Comparison of ENCODE assay signal across 9 cellular contexts in genomic region chr12:53049582-53050318, GRCh38. TPM values are rescaled to one million over a fixed set of nuclear protein-coding genes. Genes with fewer than 3 reads are reported as not detected.
DNase-seq lines count a peak whose midpoint lies in the region; ATAC-seq and TF ChIP-seq lines count a peak whose summit lies in the region.
"Had no signal": no experiment of that assay in that cellular context is flagged by ENCODE, and none has a peak within 500 bp of the region (broad histone marks: within the 10 kb centered on the region; RNA-seq: fewer than 3 reads in every experiment).

TSS of gene TNS2 (plus strand) at chr12:53050065. CDS start at chr12:53050186, 121 bp downstream.

- H3K36me3 ChIP-seq in HAP-1 (replicated peaks) (no peaks in the 10 kb centered on the region), adrenal gland (replicated peaks in 1 of 2) (no peaks in the 10 kb centered on the region)

- ATAC-seq in left cardiac atrium, result peak; percentile 8 to 18
- no peak for ATAC-seq in GM18861 (IDR thresholded peaks at IDR 0.05; ENCODE audit: unreplicated experiment)
- ATAC-seq: GM12878 had no signal

- H3K4me1 ChIP-seq in HAP-1, result peaks cover 30% of the 10 kb centered on the region
- H3K4me1 ChIP-seq in adrenal gland (replicated peaks in 1 of 2), result peaks cover 76 to 86% of the 10 kb centered on the region in 2 donors

- H3K4me3 ChIP-seq in HAP-1 (no peak within 1 kb of the TSS), adrenal gland (peak within 1 kb of the TSS in 3 of 4 donors; percentile 46 to 75 (median 46))
- H3K4me3 ChIP-seq: GM12878 had no signal

- peak within 1 kb of the TSS; percentile 75 to 99 (median 96) for H3K27ac ChIP-seq in adrenal gland

- intact Hi-C loops in adrenal gland (cut with DNase I) (no loop called here), left cardiac atrium (cut with DNase I) (no loop called here), posterior vena cava (cut with DNase I) (no loop called here)

- H3K27me3 ChIP-seq in HAP-1 (ENCODE audit: low read depth) (no peaks in the 10 kb centered on the region), adrenal gland (no peaks in the 10 kb centered on the region)

- in situ Hi-C loops in HAP-1 (cut with MboI; ENCODE audit: low sequenced_read_pairs), result no loop called here

- DNase-seq in A172 (ENCODE audit: low spot score) (peak; percentile 74), HAP-1 (ENCODE audit: low spot score in 2 of 2) (peak; percentile 11 to 65), adrenal gland (peak; percentile 65 to 88 (median 80)), left cardiac atrium (peak; percentile 90), posterior vena cava (ENCODE audit: low spot score) (peak; percentile 93), NCI-H345 treated with DMSO at 0.1 percent for 48 hours (lab: John Stamatoyannopoulos, UW; ENCODE audit: unreplicated experiment) (no peak)
- DNase-seq in activated naive CD4-positive, alpha-beta T cell (lab: John Stamatoyannopoulos, UW), result no peak

- no peaks in the 10 kb centered on the region for H3K9me3 ChIP-seq in HAP-1
- H3K9me3 ChIP-seq in adrenal gland (replicated peaks in 1 of 3), result no peaks in the 10 kb centered on the region

- no peak for TF ChIP-seq CTCF in adrenal gland (IDR thresholded peaks at IDR 0.05)

- peak in 1 of 2 donors; percentile 75 for TF ChIP-seq POLR2A in adrenal gland (IDR thresholded peaks at IDR 0.05)

- 11 to 36% (median 21%) methylated on average over 6 to 19 of the region's 19 CpGs for WGBS in adrenal gland, 4 donors

RNA-seq across cellular contexts. Expression of gene TNS2, which starts in this region (rescaled TPM):
- 18.9 and 24.5 TPM in 2 replicates for total RNA-seq in A172 (2014; rRNA removed; shearing (Covaris generic))
- 100 to 1,000 TPM in 7 of 8 donors, 10 to 100 TPM in 1; 55.8 to 268 (median 175) TPM for total RNA-seq in adrenal gland
- 1,000 to 10,000 TPM in 1 of 3 donors, 100 to 1,000 TPM in 1, 10 to 100 TPM in 1; 36.8 to 1,019 (median 396) TPM for polyA plus RNA-seq in adrenal gland
- 100 to 1,000 TPM; 108 to 122 TPM for total RNA-seq in left cardiac atrium
- 100 to 1,000 TPM; 139 to 218 TPM for total RNA-seq in posterior vena cava

Comparison
In these comparisons a context has a peak if more than half of its experiments do, and no peak if none do; other contexts are left out.
1. DNase-seq: peak in A172 (single experiment), HAP-1 (2 of 2), adrenal gland (7 of 7), left cardiac atrium (single experiment) and posterior vena cava (single experiment); none in NCI-H345 treated with DMSO at 0.1 percent for 48 hours (single experiment) and activated naive CD4-positive, alpha-beta T cell (0 of 4).